ENCODE assay signal across 9 cellular contexts in genomic region chr3:59772416-59773408, GRCh38.
DNase-seq lines count a peak whose midpoint lies in the region; ATAC-seq and TF ChIP-seq lines count a peak whose summit lies in the region.
"Had no signal": no experiment of that assay in that cellular context is flagged by ENCODE, and none has a peak within 500 bp of the region (broad histone marks: within the 10 kb centered on the region; RNA-seq: fewer than 3 reads in every experiment).

No MANE protein-coding gene starts in this region.

- H3K14ac ChIP-seq in trophoblast cell (ENCODE audit: low read length): no peak overlapping the region

- H4K91ac ChIP-seq in trophoblast cell (ENCODE audit: low read depth, low read length): no peak overlapping the region

- H3K4me2 ChIP-seq in neural progenitor cell: no peak overlapping the region
- no peak overlapping the region for H3K4me2 ChIP-seq in trophoblast cell (ENCODE audit: low read length)

- no peak overlapping the region for H2BK120ac ChIP-seq in trophoblast cell (ENCODE audit: insufficient read depth, low read length, poor library complexity)

- H2AFZ ChIP-seq in neural progenitor cell (replicated peaks): peak overlapping the region; percentile 4
- H2AFZ ChIP-seq in trophoblast cell (ENCODE audit: insufficient read depth, low read length, poor library complexity): no peak overlapping the region

- no peak overlapping the region for H2AK5ac ChIP-seq in trophoblast cell (ENCODE audit: low read length)

- H3K18ac ChIP-seq in trophoblast cell (ENCODE audit: low read length): no peak overlapping the region

- no peak overlapping the region for H4K12ac ChIP-seq in trophoblast cell (ENCODE audit: low read depth, low read length)

- H4K8ac ChIP-seq in trophoblast cell (ENCODE audit: low read depth, low read length): no peak overlapping the region

- H3K9ac ChIP-seq in neural progenitor cell: no peak overlapping the region
- no peak overlapping the region for H3K9ac ChIP-seq in trophoblast cell (ENCODE audit: low read length)

- WGBS in trophoblast cell (ENCODE audit: extremely low coverage, insufficient coverage, insufficient read length): no CpG with 5 or more reads among the region's 12 CpGs

- POLR2A ChIA-PET in RWPE1 (lab: Yijun Ruan, JAX; ENCODE audit: low non-redundant PET): no interaction called here

- H3K27ac Mint-ChIP-seq in activated T-helper 17 cell treated with anti-CD3 and anti-CD28 coated beads, Interleukin-2, amount 50 U/mL, for 72 hours: no peak overlapping the region
- H3K27ac Mint-ChIP-seq in neural progenitor cell: no peak overlapping the region

- DNase-seq in GM06990 (ENCODE audit: extremely low read depth, insufficient read length) (peak; percentile 39), SW480 (ENCODE audit: low spot score) (peak; percentile 71), neural progenitor cell (ENCODE audit: low spot score) (no peak), NCI-H510A treated with DMSO at 0.1 percent for 48 hours (lab: John Stamatoyannopoulos, UW) (no peak), trophoblast cell (no peak), RWPE1 (ENCODE audit: low spot score) (no peak)

- H2BK5ac ChIP-seq in trophoblast cell (ENCODE audit: low read depth, low read length, poor library complexity): no peak overlapping the region

- peak overlapping the region; percentile 34 for H3K4me3 Mint-ChIP-seq in activated T-helper 17 cell treated with anti-CD3 and anti-CD28 coated beads, Interleukin-2, amount 50 U/mL, for 72 hours
- H3K4me3 Mint-ChIP-seq in neural progenitor cell: no peak overlapping the region

- no peaks in the 10 kb centered on the region for H3K79me1 ChIP-seq in trophoblast cell (ENCODE audit: low read length)

- no peak overlapping the region for H3K4me3 ChIP-seq in GM06990 (replicated peaks; ENCODE audit: low read depth, low read length)
- no peak overlapping the region for H3K4me3 ChIP-seq in neural progenitor cell
- no peak overlapping the region for H3K4me3 ChIP-seq in trophoblast cell (ENCODE audit: low read depth, low read length)
- H3K4me3 ChIP-seq: suprapubic skin had no signal

- H4K20me1 ChIP-seq in neural progenitor cell (ENCODE audit: low read depth): no peaks in the 10 kb centered on the region

- H3K27me3 ChIP-seq in GM06990 (replicated peaks; ENCODE audit: control insufficient read depth, insufficient read depth, low read length) (no peaks in the 10 kb centered on the region; the same call in none of the 2 replicates), neural progenitor cell (no peaks in the 10 kb centered on the region), trophoblast cell (ENCODE audit: insufficient read depth, low read length) (no peaks in the 10 kb centered on the region)
- H3K27me3 ChIP-seq: suprapubic skin had no signal

- no peak overlapping the region for H3K4ac ChIP-seq in trophoblast cell (ENCODE audit: low read depth, low read length)

- H3F3A ChIP-seq in neural progenitor cell (ENCODE audit: low read depth): peaks cover 9% of the 10 kb centered on the region

- CTCF ChIA-PET in RWPE1 (lab: Yijun Ruan, JAX): interaction anchor here (0.5 kb wide), 1 partner anchor 161 kb away, joined by 3 read pairs; no protein-coding TSS in a partner anchor

- H3K79me2 ChIP-seq in neural progenitor cell (ENCODE audit: low read depth) (no peaks in the 10 kb centered on the region), trophoblast cell (ENCODE audit: control insufficient read depth, insufficient read depth, low read length, poor library complexity) (no peaks in the 10 kb centered on the region)

- TF ChIP-seq CTCF in GM06990 (IDR thresholded peaks at IDR 0.05; ENCODE audit: insufficient read depth, low read length, poor library complexity, severe bottlenecking) (no peak), neural progenitor cell (IDR thresholded peaks at IDR 0.05) (no peak), RWPE1 (conservative IDR thresholded peaks at IDR 0.05; ENCODE audit: low read depth) (no peak)

- H3K36me3 ChIP-seq in GM06990 (ENCODE audit: control insufficient read depth, insufficient read depth, low read length) (no peaks in the 10 kb centered on the region), neural progenitor cell (no peaks in the 10 kb centered on the region), trophoblast cell (ENCODE audit: control insufficient read depth in 1 of 2, insufficient read depth in 2 of 2, low read length in 2 of 2) (no peaks in the 10 kb centered on the region)
- H3K36me3 ChIP-seq: suprapubic skin had no signal

- H3K4me1 ChIP-seq in neural progenitor cell (peaks cover 32% of the 10 kb centered on the region), trophoblast cell (ENCODE audit: control insufficient read depth in 1 of 2, insufficient read depth in 2 of 2, low read length in 2 of 2) (peaks cover 4 to 9% of the 10 kb centered on the region in 2 experiments)
- H3K4me1 ChIP-seq: suprapubic skin had no signal

- peaks cover 5% of the 10 kb centered on the region for H3K27me3 Mint-ChIP-seq in activated T-helper 17 cell treated with anti-CD3 and anti-CD28 coated beads, Interleukin-2, amount 50 U/mL, for 72 hours
- H3K27me3 Mint-ChIP-seq in neural progenitor cell (ENCODE audit: insufficient read depth, low read depth): peaks cover 7% of the 10 kb centered on the region

- H3K27ac ChIP-seq in neural progenitor cell: no peak overlapping the region
- no peak overlapping the region for H3K27ac ChIP-seq in trophoblast cell (ENCODE audit: low read depth, low read length)
- no peak overlapping the region for H3K27ac ChIP-seq in RWPE1
- H3K27ac ChIP-seq: suprapubic skin had no signal

- H3K9me3 ChIP-seq in neural progenitor cell (ENCODE audit: low read depth) (no peaks in the 10 kb centered on the region), trophoblast cell (ENCODE audit: insufficient read depth, low read depth, low read length) (peaks cover 1% of the 10 kb centered on the region)
- H3K9me3 ChIP-seq: suprapubic skin had no signal

- ATAC-seq in activated T-helper 17 cell treated with anti-CD3 and anti-CD28 coated beads, Interleukin-2, amount 50 U/mL, for 72 hours (replicated peaks): peak; percentile 51
- no peak for ATAC-seq in GM18858 (IDR thresholded peaks at IDR 0.05; ENCODE audit: unreplicated experiment)

- H3K9me3 Mint-ChIP-seq in activated T-helper 17 cell treated with anti-CD3 and anti-CD28 coated beads, Interleukin-2, amount 50 U/mL, for 72 hours: no peaks in the 10 kb centered on the region
- no peaks in the 10 kb centered on the region for H3K9me3 Mint-ChIP-seq in neural progenitor cell

- no peaks in the 10 kb centered on the region for H3K36me3 Mint-ChIP-seq in activated T-helper 17 cell treated with anti-CD3 and anti-CD28 coated beads, Interleukin-2, amount 50 U/mL, for 72 hours (ENCODE audit: low read depth)
- no peaks in the 10 kb centered on the region for H3K36me3 Mint-ChIP-seq in neural progenitor cell

- no peak overlapping the region for H2BK12ac ChIP-seq in trophoblast cell (ENCODE audit: low read length)

- no peak overlapping the region for H3K23ac ChIP-seq in trophoblast cell (ENCODE audit: low read length)

- peaks cover 18% of the 10 kb centered on the region for H3K4me1 Mint-ChIP-seq in activated T-helper 17 cell treated with anti-CD3 and anti-CD28 coated beads, Interleukin-2, amount 50 U/mL, for 72 hours
- peaks cover 38% of the 10 kb centered on the region for H3K4me1 Mint-ChIP-seq in neural progenitor cell

Comparison
In these comparisons a context has a peak if more than half of its experiments do, and no peak if none do; other contexts are left out.
1. DNase-seq: peak in GM06990 (single experiment) and SW480 (single experiment); none in neural progenitor cell (single experiment), NCI-H510A treated with DMSO at 0.1 percent for 48 hours (single experiment), trophoblast cell (0 of 2) and RWPE1 (single experiment).